ENCODE assay signal across 1 cellular context in the genomic region with DNA sequence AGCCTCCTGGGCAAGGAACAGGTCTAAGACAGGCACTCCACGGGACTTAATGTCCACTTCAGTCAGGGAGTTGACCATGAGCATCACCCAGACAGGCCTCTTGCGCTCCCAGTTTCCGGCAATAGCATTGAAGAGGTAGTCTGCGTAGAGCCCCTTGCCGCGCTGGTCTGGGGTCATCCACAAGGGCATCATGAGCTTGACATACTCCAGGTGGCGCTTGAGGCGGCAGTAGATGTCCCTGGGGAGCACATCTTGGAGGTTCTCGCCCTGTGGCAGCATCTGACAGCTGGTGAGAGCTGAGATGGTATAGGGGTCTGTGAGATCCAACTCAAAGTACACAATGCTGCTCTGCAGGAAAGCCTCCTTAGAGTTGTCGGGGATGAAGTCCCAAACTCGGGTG.
TF ChIP-seq lines count a peak whose summit lies in the region.

No MANE protein-coding gene starts in this region.

TF ChIP-seq in K562, 482 proteins besides CTCF, POLR2A, EP300 and RAD21:
- TF ChIP-seq, protein P1, sequence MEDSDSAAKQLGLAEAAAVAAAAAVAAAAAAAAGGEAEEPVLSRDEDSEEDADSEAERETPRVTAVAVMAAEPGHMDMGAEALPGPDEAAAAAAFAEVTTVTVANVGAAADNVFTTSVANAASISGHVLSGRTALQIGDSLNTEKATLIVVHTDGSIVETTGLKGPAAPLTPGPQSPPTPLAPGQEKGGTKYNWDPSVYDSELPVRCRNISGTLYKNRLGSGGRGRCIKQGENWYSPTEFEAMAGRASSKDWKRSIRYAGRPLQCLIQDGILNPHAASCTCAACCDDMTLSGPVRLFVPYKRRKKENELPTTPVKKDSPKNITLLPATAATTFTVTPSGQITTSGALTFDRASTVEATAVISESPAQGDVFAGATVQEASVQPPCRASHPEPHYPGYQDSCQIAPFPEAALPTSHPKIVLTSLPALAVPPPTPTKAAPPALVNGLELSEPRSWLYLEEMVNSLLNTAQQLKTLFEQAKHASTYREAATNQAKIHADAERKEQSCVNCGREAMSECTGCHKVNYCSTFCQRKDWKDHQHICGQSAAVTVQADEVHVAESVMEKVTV (CRISPR knock-in tag; IDR thresholded peaks at IDR 0.05): 0 out of 2 replicates have a peak, but pooled peaks have one; percentile 18
- TF ChIP-seq, protein P2, sequence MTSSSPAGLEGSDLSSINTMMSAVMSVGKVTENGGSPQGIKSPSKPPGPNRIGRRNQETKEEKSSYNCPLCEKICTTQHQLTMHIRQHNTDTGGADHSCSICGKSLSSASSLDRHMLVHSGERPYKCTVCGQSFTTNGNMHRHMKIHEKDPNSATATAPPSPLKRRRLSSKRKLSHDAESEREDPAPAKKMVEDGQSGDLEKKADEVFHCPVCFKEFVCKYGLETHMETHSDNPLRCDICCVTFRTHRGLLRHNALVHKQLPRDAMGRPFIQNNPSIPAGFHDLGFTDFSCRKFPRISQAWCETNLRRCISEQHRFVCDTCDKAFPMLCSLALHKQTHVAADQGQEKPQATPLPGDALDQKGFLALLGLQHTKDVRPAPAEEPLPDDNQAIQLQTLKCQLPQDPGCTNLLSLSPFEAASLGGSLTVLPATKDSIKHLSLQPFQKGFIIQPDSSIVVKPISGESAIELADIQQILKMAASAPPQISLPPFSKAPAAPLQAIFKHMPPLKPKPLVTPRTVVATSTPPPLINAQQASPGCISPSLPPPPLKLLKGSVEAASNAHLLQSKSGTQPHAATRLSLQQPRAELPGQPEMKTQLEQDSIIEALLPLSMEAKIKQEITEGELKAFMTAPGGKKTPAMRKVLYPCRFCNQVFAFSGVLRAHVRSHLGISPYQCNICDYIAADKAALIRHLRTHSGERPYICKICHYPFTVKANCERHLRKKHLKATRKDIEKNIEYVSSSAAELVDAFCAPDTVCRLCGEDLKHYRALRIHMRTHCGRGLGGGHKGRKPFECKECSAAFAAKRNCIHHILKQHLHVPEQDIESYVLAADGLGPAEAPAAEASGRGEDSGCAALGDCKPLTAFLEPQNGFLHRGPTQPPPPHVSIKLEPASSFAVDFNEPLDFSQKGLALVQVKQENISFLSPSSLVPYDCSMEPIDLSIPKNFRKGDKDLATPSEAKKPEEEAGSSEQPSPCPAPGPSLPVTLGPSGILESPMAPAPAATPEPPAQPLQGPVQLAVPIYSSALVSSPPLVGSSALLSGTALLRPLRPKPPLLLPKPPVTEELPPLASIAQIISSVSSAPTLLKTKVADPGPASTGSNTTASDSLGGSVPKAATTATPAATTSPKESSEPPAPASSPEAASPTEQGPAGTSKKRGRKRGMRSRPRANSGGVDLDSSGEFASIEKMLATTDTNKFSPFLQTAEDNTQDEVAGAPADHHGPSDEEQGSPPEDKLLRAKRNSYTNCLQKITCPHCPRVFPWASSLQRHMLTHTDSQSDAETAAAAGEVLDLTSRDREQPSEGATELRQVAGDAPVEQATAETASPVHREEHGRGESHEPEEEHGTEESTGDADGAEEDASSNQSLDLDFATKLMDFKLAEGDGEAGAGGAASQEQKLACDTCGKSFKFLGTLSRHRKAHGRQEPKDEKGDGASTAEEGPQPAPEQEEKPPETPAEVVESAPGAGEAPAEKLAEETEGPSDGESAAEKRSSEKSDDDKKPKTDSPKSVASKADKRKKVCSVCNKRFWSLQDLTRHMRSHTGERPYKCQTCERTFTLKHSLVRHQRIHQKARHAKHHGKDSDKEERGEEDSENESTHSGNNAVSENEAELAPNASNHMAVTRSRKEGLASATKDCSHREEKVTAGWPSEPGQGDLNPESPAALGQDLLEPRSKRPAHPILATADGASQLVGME (CRISPR knock-in tag; IDR thresholded peaks at IDR 0.05): no peak
- TF ChIP-seq BRCA1 (IDR thresholded peaks at IDR 0.05) (no peak), BRCA1 (CRISPR knock-in tag; IDR thresholded peaks at IDR 0.05) (no peak), SMAD4 (CRISPR knock-in tag; conservative IDR thresholded peaks at IDR 0.05) (no peak), ESRRA (IDR thresholded peaks at IDR 0.05; ENCODE audit: borderline replicate concordance, low read depth) (peak; percentile 91), HMG20B (CRISPR knock-in tag; IDR thresholded peaks at IDR 0.05) (no peak), EZH2 (IDR thresholded peaks at IDR 0.05; ENCODE audit: borderline replicate concordance, low read depth, low read length) (no peak), RB1 (IDR thresholded peaks at IDR 0.05; ENCODE audit: low read depth) (no peak)
TF ChIP-seq in K562: peak in this region for 2.
